1 cellular context compared by ENCODE assay signal in genomic region chr9:129402931-129403742, GRCh38.
TF ChIP-seq lines count a peak whose summit lies in the region.

No MANE protein-coding gene starts in this region.

TF ChIP-seq in SK-N-SH treated with all-trans-retinoic acid at 6 μM for 48 hours, 23 proteins besides CTCF, POLR2A, EP300 and RAD21 (continued from another document):
- TF ChIP-seq CSRNP3 (CRISPR knock-in tag; IDR thresholded peaks at IDR 0.05) = no peak
TF ChIP-seq in SK-N-SH treated with all-trans-retinoic acid at 6 μM for 48 hours: peak in this region for 0.
